1 cellular context compared by ENCODE assay signal in genomic region chr13:43110658-43111057, GRCh38.
TF ChIP-seq lines count a peak whose summit lies in the region.

No MANE protein-coding gene starts in this region.

TF ChIP-seq in HepG2, 621 proteins besides CTCF, POLR2A, EP300 and RAD21 (continued from another document):
- TF ChIP-seq PBX3 (CRISPR knock-in tag; IDR thresholded peaks at IDR 0.05; ENCODE audit: borderline replicate concordance) (no peak), NFIB (CRISPR knock-in tag; IDR thresholded peaks at IDR 0.05; ENCODE audit: borderline replicate concordance) (no peak), PATZ1 (CRISPR knock-in tag; IDR thresholded peaks at IDR 0.05) (no peak), GATAD2A (CRISPR knock-in tag; IDR thresholded peaks at IDR 0.05) (no peak), ZNF605 (CRISPR knock-in tag; IDR thresholded peaks at IDR 0.05) (no peak)
